Comparison of ENCODE assay signal across 8 cellular contexts in genomic region chr17:8209909-8210760, GRCh38. TPM values are rescaled to one million over a fixed set of nuclear protein-coding genes. Genes with fewer than 3 reads are reported as not detected.
A peak's percentile ranks its signal among the peaks of the same experiment; 100 is the strongest.
DNase-seq lines count a peak whose midpoint lies in the region; ATAC-seq and TF ChIP-seq lines count a peak whose summit lies in the region.

Gene AURKB (minus strand): TSS chr17:8210575. CDS start chr17:8210224, 351 bp downstream.

- H3K27ac Mint-ChIP-seq in CD4-positive, alpha-beta T cell: peak within 1 kb of the TSS; percentile 27
- peak within 1 kb of the TSS; percentile 99 for H3K27ac Mint-ChIP-seq in activated CD8-positive, alpha-beta T cell treated with anti-CD3 and anti-CD28 coated beads, Interleukin-2, amount 10 ng/mL, durations not matched to agents 7 days and 5 days
- peak within 1 kb of the TSS; percentile 57 for H3K27ac Mint-ChIP-seq in memory B cell

- H3K4me3 ChIP-seq in effector memory CD4-positive, alpha-beta T cell (ENCODE audit: insufficient read depth, low read depth, low read length, poor library complexity, severe bottlenecking): peak within 1 kb of the TSS; percentile 52

- CTCF ChIA-PET in CD4-positive, alpha-beta T cell (lab: Charles Lee): interaction anchor here (0.6 to 1.8 kb wide), 8 partner anchors 11 to 693 kb away, joined by 3 to 6 read pairs (median 4); partner anchors contain the start of gene CTC1
- CTCF ChIA-PET in activated CD8-positive, alpha-beta T cell treated with anti-CD3 and anti-CD28 coated beads, Interleukin-2, amount 10 ng/mL, durations not matched to agents 7 days and 5 days (lab: Charles Lee): interaction anchor here (1.0 to 2.1 kb wide), 9 partner anchors 11 to 117 kb away, joined by 3 to 14 read pairs (median 5); no protein-coding TSS in a partner anchor

- no peaks in the 10 kb centered on the region for H3K27me3 ChIP-seq in CD4-positive, alpha-beta T cell (ENCODE audit: control insufficient read depth, insufficient read depth, low read length)
- H3K27me3 ChIP-seq in effector memory CD4-positive, alpha-beta T cell (replicated peaks; ENCODE audit: control insufficient read depth, insufficient read depth, low read length, poor library complexity, severe bottlenecking): no peaks in the 10 kb centered on the region

- peaks cover 19% of the 10 kb centered on the region for H3K4me1 Mint-ChIP-seq in CD4-positive, alpha-beta T cell (ENCODE audit: low read depth)
- peaks cover 41% of the 10 kb centered on the region for H3K4me1 Mint-ChIP-seq in activated CD8-positive, alpha-beta T cell treated with anti-CD3 and anti-CD28 coated beads, Interleukin-2, amount 10 ng/mL, durations not matched to agents 7 days and 5 days (ENCODE audit: low read depth)
- peaks cover 15% of the 10 kb centered on the region for H3K4me1 Mint-ChIP-seq in memory B cell

- POLR2A ChIA-PET in CD4-positive, alpha-beta T cell (lab: Charles Lee): interaction anchor here (0.6 to 8.7 kb wide), 16 partner anchors 9 to 91 kb away, joined by 3 to 109 read pairs (median 8); partner anchors contain the start of genes BORCS6, CTC1 and PFAS
- POLR2A ChIA-PET in activated CD8-positive, alpha-beta T cell treated with anti-CD3 and anti-CD28 coated beads, Interleukin-2, amount 10 ng/mL, durations not matched to agents 7 days and 5 days (lab: Charles Lee): interaction anchor here (0.6 to 9.4 kb wide), 14 partner anchors 9 to 278 kb away, joined by 3 to 92 read pairs (median 6); partner anchors contain the start of genes BORCS6, CNTROB, CTC1 and SLC25A35

- no peaks in the 10 kb centered on the region for H3K36me3 ChIP-seq in effector memory CD4-positive, alpha-beta T cell (ENCODE audit: control insufficient read depth, insufficient read depth, low read length)

- intact Hi-C loops in CD4-positive, alpha-beta T cell (cut with DNase I, micrococcal nuclease): loop anchor here (1.0 to 5.0 kb wide), 2 partner anchors 12 to 37 kb away; partner anchors contain the start of genes CTC1 (in 2 of the 2) and PFAS (in 2 of the 2)

- H3K4me1 ChIP-seq in effector memory CD4-positive, alpha-beta T cell (ENCODE audit: control insufficient read depth, insufficient read depth, low read length, poor library complexity, severe bottlenecking): peaks cover 5% of the 10 kb centered on the region

- DNase-seq in CD4-positive, alpha-beta T cell: peak; percentile 84 to 94 (median 88)
- peak; percentile 94 for DNase-seq in HK-2 (ENCODE audit: unreplicated experiment)
- peak; percentile 37 for DNase-seq in NK-92 (lab: John Stamatoyannopoulos, UW; ENCODE audit: unreplicated experiment)
- peak; percentile 96 for DNase-seq in activated CD8-positive, alpha-beta T cell treated with anti-CD3 and anti-CD28 coated beads, Interleukin-2, amount 10 ng/mL, durations not matched to agents 7 days and 5 days
- peak; percentile 88 to 97 (median 90) for DNase-seq in effector memory CD4-positive, alpha-beta T cell
- DNase-seq in memory B cell (ENCODE audit: low spot score in 2 of 2): peak; percentile 87 to 88
- peak; percentile 89 for DNase-seq in stimulated activated CD8-positive, alpha-beta memory T cell treated with anti-CD3 and anti-CD28 coated beads, Interleukin-12 subunit alpha, Interleukin-12 subunit beta, amount 100 ng/mL, for 1 hour (ENCODE audit: low read depth)

- peak within 1 kb of the TSS; percentile 50 for H3K27ac ChIP-seq in CD4-positive, alpha-beta T cell (ENCODE audit: low read depth, low read length)
- H3K27ac ChIP-seq in effector memory CD4-positive, alpha-beta T cell (ENCODE audit: insufficient read depth, low read length, poor library complexity, severe bottlenecking): peak within 1 kb of the TSS; percentile 60

- H3K36me3 Mint-ChIP-seq in CD4-positive, alpha-beta T cell (ENCODE audit: low read depth): no peaks in the 10 kb centered on the region
- peaks cover 45% of the 10 kb centered on the region for H3K36me3 Mint-ChIP-seq in activated CD8-positive, alpha-beta T cell treated with anti-CD3 and anti-CD28 coated beads, Interleukin-2, amount 10 ng/mL, durations not matched to agents 7 days and 5 days (ENCODE audit: low read depth)
- H3K36me3 Mint-ChIP-seq in memory B cell: no peaks in the 10 kb centered on the region

- no peaks in the 10 kb centered on the region for H3K9me3 ChIP-seq in CD4-positive, alpha-beta T cell (ENCODE audit: control insufficient read depth, low read length)
- H3K9me3 ChIP-seq in effector memory CD4-positive, alpha-beta T cell (ENCODE audit: control insufficient read depth, low read length): no peaks in the 10 kb centered on the region

- no peaks in the 10 kb centered on the region for H3K9me3 Mint-ChIP-seq in CD4-positive, alpha-beta T cell
- no peaks in the 10 kb centered on the region for H3K9me3 Mint-ChIP-seq in activated CD8-positive, alpha-beta T cell treated with anti-CD3 and anti-CD28 coated beads, Interleukin-2, amount 10 ng/mL, durations not matched to agents 7 days and 5 days (ENCODE audit: insufficient read depth)
- no peaks in the 10 kb centered on the region for H3K9me3 Mint-ChIP-seq in memory B cell

- H3K27me3 Mint-ChIP-seq in CD4-positive, alpha-beta T cell: no peaks in the 10 kb centered on the region
- no peaks in the 10 kb centered on the region for H3K27me3 Mint-ChIP-seq in activated CD8-positive, alpha-beta T cell treated with anti-CD3 and anti-CD28 coated beads, Interleukin-2, amount 10 ng/mL, durations not matched to agents 7 days and 5 days (ENCODE audit: low read depth)
- no peaks in the 10 kb centered on the region for H3K27me3 Mint-ChIP-seq in memory B cell

- peak; percentile 100 for ATAC-seq in CD4-positive, alpha-beta T cell (ENCODE audit: poor library complexity)
- ATAC-seq in GM19452 (IDR thresholded peaks at IDR 0.05; ENCODE audit: unreplicated experiment) (peak; percentile 84), memory B cell (ENCODE audit: low read depth) (peak; percentile 99)
- ATAC-seq in activated CD8-positive, alpha-beta T cell treated with anti-CD3 and anti-CD28 coated beads, Interleukin-2, amount 10 ng/mL, durations not matched to agents 7 days and 5 days: peak; percentile 97

- no peak for TF ChIP-seq CTCF in CD4-positive, alpha-beta T cell (IDR thresholded peaks at IDR 0.05)

- peak within 1 kb of the TSS; percentile 90 for H3K4me3 Mint-ChIP-seq in CD4-positive, alpha-beta T cell
- peak within 1 kb of the TSS; percentile 99 for H3K4me3 Mint-ChIP-seq in activated CD8-positive, alpha-beta T cell treated with anti-CD3 and anti-CD28 coated beads, Interleukin-2, amount 10 ng/mL, durations not matched to agents 7 days and 5 days
- peak within 1 kb of the TSS; percentile 91 for H3K4me3 Mint-ChIP-seq in memory B cell

RNA-seq across cellular contexts. Expression of gene AURKB, which starts in this region (rescaled TPM):
- total RNA-seq in CD4-positive, alpha-beta T cell: 1 to 10 TPM in 1 of 2 experiments, under 1 TPM in 1; 0.56 to 1.4 TPM
- total RNA-seq in activated CD8-positive, alpha-beta T cell treated with anti-CD3 and anti-CD28 coated beads, Interleukin-2, amount 10 ng/mL, durations not matched to agents 7 days and 5 days: 100 to 1,000 TPM; 182 to 210 TPM

Comparison
In these comparisons a context has a peak if more than half of its experiments do, and no peak if none do; other contexts are left out.
1. Peak in every context shown above with its lines: DNase-seq, ATAC-seq, H3K4me3 ChIP-seq and H3K27ac ChIP-seq.
2. RNA of gene AURKB (total RNA-seq): 182 to 210 TPM in activated CD8-positive, alpha-beta T cell treated with anti-CD3 and anti-CD28 coated beads, Interleukin-2, amount 10 ng/mL, durations not matched to agents 7 days and 5 days; 0.56 to 1.4 TPM in CD4-positive, alpha-beta T cell; every median in the first group is over 10 times any median in the second.
3. DNase-seq: peak in every context shown above with its lines; median percentile 96 in activated CD8-positive, alpha-beta T cell treated with anti-CD3 and anti-CD28 coated beads, Interleukin-2, amount 10 ng/mL, durations not matched to agents 7 days and 5 days; 94 in HK-2; 90 in effector memory CD4-positive, alpha-beta T cell; 89 in stimulated activated CD8-positive, alpha-beta memory T cell treated with anti-CD3 and anti-CD28 coated beads, Interleukin-12 subunit alpha, Interleukin-12 subunit beta, amount 100 ng/mL, for 1 hour; 88 in CD4-positive, alpha-beta T cell; 88 in memory B cell; 37 in NK-92.
4. H3K27ac Mint-ChIP-seq: peak in every context shown above with its lines; median percentile 99 in activated CD8-positive, alpha-beta T cell treated with anti-CD3 and anti-CD28 coated beads, Interleukin-2, amount 10 ng/mL, durations not matched to agents 7 days and 5 days; 57 in memory B cell; 27 in CD4-positive, alpha-beta T cell.